In the genomic region with DNA sequence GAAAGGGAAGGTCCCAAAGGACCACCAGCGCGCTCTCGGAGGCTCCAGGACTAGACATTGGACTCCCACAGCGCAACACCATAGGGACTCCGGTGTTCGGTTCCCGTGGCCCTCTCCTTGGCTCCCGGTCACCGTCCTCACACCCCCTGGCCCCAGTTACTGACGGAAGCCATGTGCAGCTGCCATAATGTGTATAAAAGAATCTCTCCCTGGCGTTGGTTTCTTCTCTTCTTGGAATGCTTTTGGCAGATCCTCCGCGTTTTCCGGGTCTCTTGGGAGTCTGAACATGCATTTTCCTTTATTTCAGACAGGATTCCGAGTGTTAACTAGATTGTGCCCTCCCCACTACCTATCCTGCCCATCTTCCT, we compare ENCODE assay signal across 10 cellular contexts.
A peak's percentile ranks its signal among the peaks of the same experiment; 100 is the strongest.
DNase-seq lines count a peak whose midpoint lies in the region; ATAC-seq and TF ChIP-seq lines count a peak whose summit lies in the region.
"Had no signal": no experiment of that assay in that cellular context is flagged by ENCODE, and none has a peak within 500 bp of the region (broad histone marks: within the 10 kb centered on the region; RNA-seq: fewer than 3 reads in every experiment).

No MANE protein-coding gene starts in this region.

- no peak overlapping the region for H2AK5ac ChIP-seq in neuronal stem cell (ENCODE audit: low read depth, low read length)

- no peak overlapping the region for H2BK5ac ChIP-seq in neuronal stem cell (ENCODE audit: low read length)

- no peak overlapping the region for H3K27ac ChIP-seq in CD8-positive, alpha-beta memory T cell (ENCODE audit: low read depth, low read length)
- H3K27ac ChIP-seq in neuronal stem cell (replicated peaks; ENCODE audit: low read length) (no peak overlapping the region), spleen (no peak overlapping the region)

- no peak for TF ChIP-seq CTCF in spleen (IDR thresholded peaks at IDR 0.05 in 8 of 11, conservative IDR thresholded peaks at IDR 0.05 in 3 of 11)

- no peak overlapping the region for H2BK15ac ChIP-seq in neuronal stem cell (ENCODE audit: low read length)

- no peaks in the 10 kb centered on the region for H3K9me3 ChIP-seq in CD8-positive, alpha-beta memory T cell (ENCODE audit: low read length)
- H3K9me3 ChIP-seq in neuronal stem cell (replicated peaks in 1 of 2; ENCODE audit: control insufficient read depth in 2 of 2, insufficient read depth in 1 of 2, low read depth in 1 of 2, low read length in 2 of 2) (peaks cover 0 to 2% of the 10 kb centered on the region in 2 donors), spleen (no peaks in the 10 kb centered on the region)

- H3K9ac ChIP-seq in neuronal stem cell (ENCODE audit: low read depth, low read length, poor library complexity) = no peak overlapping the region

- CTCF ChIA-PET in CD8-positive, alpha-beta memory T cell (lab: Charles Lee) = no interaction called here

- peak overlapping the region in 2 of 8 donors; percentile 44 to 61 for H3K27ac Mint-ChIP-seq in CD8-positive, alpha-beta memory T cell
- H3K27ac Mint-ChIP-seq in effector memory CD8-positive, alpha-beta T cell = no peak overlapping the region

- no peaks in the 10 kb centered on the region for H3K36me3 ChIP-seq in CD8-positive, alpha-beta memory T cell (ENCODE audit: insufficient read depth, low read length)
- H3K36me3 ChIP-seq in neuronal stem cell (replicated peaks in 1 of 2; ENCODE audit: control insufficient read depth in 2 of 2, insufficient read depth in 2 of 2, low read length in 2 of 2) = no peaks in the 10 kb centered on the region
- no peaks in the 10 kb centered on the region for H3K36me3 ChIP-seq in spleen

- no peak overlapping the region for H4K91ac ChIP-seq in neuronal stem cell (ENCODE audit: low read depth, low read length, poor library complexity)

- peaks cover 69 to 98% of the 10 kb centered on the region in 2 donors for H3K27me3 Mint-ChIP-seq in CD8-positive, alpha-beta memory T cell
- H3K27me3 Mint-ChIP-seq in effector memory CD8-positive, alpha-beta T cell = peaks cover 87 to 92% of the 10 kb centered on the region in 2 donors

- peak overlapping the region; percentile 74 for H2AFZ ChIP-seq in neuronal stem cell (ENCODE audit: low read length)

- no peaks in the 10 kb centered on the region for H3K79me1 ChIP-seq in neuronal stem cell (ENCODE audit: low read depth, low read length)

- peak overlapping the region in 6 of 7 donors; percentile 24 to 67 (median 62) for H3K4me3 Mint-ChIP-seq in CD8-positive, alpha-beta memory T cell
- peak overlapping the region; percentile 43 to 73 for H3K4me3 Mint-ChIP-seq in effector memory CD8-positive, alpha-beta T cell

- peaks cover 46 to 65% (median 58%) of the 10 kb centered on the region in 3 donors for H3K4me1 Mint-ChIP-seq in CD8-positive, alpha-beta memory T cell
- H3K4me1 Mint-ChIP-seq in effector memory CD8-positive, alpha-beta T cell (ENCODE audit: low read depth in 2 of 2) = peaks cover 34 to 48% of the 10 kb centered on the region in 2 donors

- ATAC-seq in HG02588 (IDR thresholded peaks at IDR 0.05; ENCODE audit: unreplicated experiment) = peak; percentile 31
- no peak for ATAC-seq in effector memory CD8-positive, alpha-beta T cell (replicated peaks)
- ATAC-seq in HG03439 (IDR thresholded peaks at IDR 0.05; ENCODE audit: unreplicated experiment) = no peak

- no peaks in the 10 kb centered on the region for H3K36me3 Mint-ChIP-seq in CD8-positive, alpha-beta memory T cell
- H3K36me3 Mint-ChIP-seq in effector memory CD8-positive, alpha-beta T cell (ENCODE audit: insufficient read depth) = peaks cover 9% of the 10 kb centered on the region

- H3K4me3 ChIP-seq in CD8-positive, alpha-beta memory T cell (ENCODE audit: low read length) = peak overlapping the region; percentile 16
- H3K4me3 ChIP-seq in neuronal stem cell (ENCODE audit: low read length in 2 of 2) (no peak overlapping the region), spleen (peak overlapping the region in 3 of 8 donors; percentile 8 to 32 (median 14))

- H2BK120ac ChIP-seq in neuronal stem cell (ENCODE audit: low read depth, low read length) = no peak overlapping the region

- H3K9me3 Mint-ChIP-seq in CD8-positive, alpha-beta memory T cell = peaks cover 0 to 12% (median 6%) of the 10 kb centered on the region in 5 donors
- no peaks in the 10 kb centered on the region for H3K9me3 Mint-ChIP-seq in effector memory CD8-positive, alpha-beta T cell

- POLR2A ChIA-PET in CD8-positive, alpha-beta memory T cell (lab: Charles Lee) = no interaction called here

- no peak overlapping the region for H4K8ac ChIP-seq in neuronal stem cell (ENCODE audit: low read depth, low read length)

- no peak for DNase-seq in CD8-positive, alpha-beta memory T cell
- no peak for DNase-seq in effector memory CD8-positive, alpha-beta T cell
- DNase-seq in neuronal stem cell (ENCODE audit: low spot score) (peak; percentile 11), spleen (no peak), DMS153 (lab: John Stamatoyannopoulos, UW) (no peak)
- DNase-seq in stimulated activated naive CD4-positive, alpha-beta T cell treated with Interleukin-2 at 50 U/mL for 16 hours (lab: John Stamatoyannopoulos, UW) = no peak
- DNase-seq: NCI-H2029 treated with DMSO at 0.1 percent for 48 hours, SHP77 had no signal

- no peak overlapping the region for H3K18ac ChIP-seq in neuronal stem cell (ENCODE audit: low read length)

- H3K4me1 ChIP-seq in CD8-positive, alpha-beta memory T cell (ENCODE audit: insufficient read depth, low read length) = peaks cover 42% of the 10 kb centered on the region
- peaks cover 4 to 5% of the 10 kb centered on the region in 2 donors for H3K4me1 ChIP-seq in neuronal stem cell (ENCODE audit: control insufficient read depth in 2 of 2, insufficient read depth in 1 of 2, low read depth in 1 of 2, low read length in 2 of 2)
- peaks cover 17 to 57% (median 45%) of the 10 kb centered on the region in 6 donors for H3K4me1 ChIP-seq in spleen

- no peak overlapping the region for H3K4ac ChIP-seq in neuronal stem cell (ENCODE audit: low read length)

- peaks cover 67% of the 10 kb centered on the region for H3K27me3 ChIP-seq in CD8-positive, alpha-beta memory T cell (ENCODE audit: insufficient read depth, low read length, poor library complexity, severe bottlenecking)
- H3K27me3 ChIP-seq in neuronal stem cell (ENCODE audit: control insufficient read depth in 3 of 3, insufficient read depth in 3 of 3, low read depth in 1 of 3, low read length in 3 of 3) (peaks cover 29 to 99% (median 71%) of the 10 kb centered on the region in 3 experiments), spleen (replicated peaks in 1 of 7) (peaks cover 12 to 100% (median 94%) of the 10 kb centered on the region in 7 donors)

- H2BK12ac ChIP-seq in neuronal stem cell (ENCODE audit: low read length) = no peak overlapping the region

- TF ChIP-seq POLR2A in spleen (IDR thresholded peaks at IDR 0.05) = no peak

- WGBS in neuronal stem cell (ENCODE audit: extremely low coverage in 2 of 2, insufficient read length in 2 of 2, insufficient replicate concordance in 1 of 2), 2 donors = no CpG with 5 or more reads among the region's 15 CpGs
- 7 to 18% (median 9%) methylated on average over 15 of the region's 15 CpGs for WGBS in spleen, 5 donors

- intact Hi-C loops in spleen (cut with DNase I; ENCODE audit: low total_unique reads) = no loop called here

- no peak overlapping the region for H3K4me2 ChIP-seq in neuronal stem cell (ENCODE audit: insufficient read depth, low read length, poor library complexity, severe bottlenecking)

- no peak overlapping the region for H3K14ac ChIP-seq in neuronal stem cell (ENCODE audit: low read length)

- H3K23ac ChIP-seq in neuronal stem cell (ENCODE audit: low read depth, low read length, poor library complexity) = no peak overlapping the region
